In the genomic region with DNA sequence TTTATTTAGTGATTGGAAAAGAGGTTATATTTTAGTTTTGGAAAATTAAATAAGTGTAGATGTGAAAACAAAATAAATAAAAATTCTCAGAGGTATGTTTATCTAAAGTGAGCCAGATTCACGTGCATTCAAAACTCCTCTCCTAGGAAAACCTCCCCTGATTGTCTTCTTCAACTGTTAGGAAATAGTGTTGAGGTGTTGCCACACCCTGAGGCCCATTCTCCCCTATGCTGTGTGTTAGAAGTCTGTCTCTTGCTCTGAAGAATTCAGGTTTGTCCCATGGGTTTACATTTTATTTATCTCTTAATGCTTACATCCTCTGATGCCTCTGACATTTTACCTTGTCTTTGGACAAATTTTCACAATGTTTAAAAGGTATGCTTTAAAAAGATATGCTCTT, we compare ENCODE assay signal across 22 cellular contexts. TPM values are rescaled to one million over a fixed set of nuclear protein-coding genes. Genes with fewer than 3 reads are reported as not detected.
DNase-seq lines count a peak whose midpoint lies in the region; ATAC-seq, FAIRE-seq and TF ChIP-seq lines count a peak whose summit lies in the region.
"Had no signal": no experiment of that assay in that cellular context is flagged by ENCODE, and none has a peak within 500 bp of the region (broad histone marks: within the 10 kb centered on the region; RNA-seq: fewer than 3 reads in every experiment).

No MANE protein-coding gene starts in this region.

- TF ChIP-seq POLR2A in breast epithelium (IDR thresholded peaks at IDR 0.05) (no peak), endothelial cell of umbilical vein (IDR thresholded peaks at IDR 0.05; ENCODE audit: low read depth, low read length) (no peak)

- H3K4me3 ChIP-seq in breast epithelium = no peak overlapping the region
- H3K4me3 ChIP-seq in endothelial cell of umbilical vein (replicated peaks in 1 of 3; ENCODE audit: insufficient read depth in 1 of 3, low read depth in 1 of 3, low read length in 3 of 3) = no peak overlapping the region
- H3K4me3 ChIP-seq: MG63 had no signal

- H4K20me1 ChIP-seq in endothelial cell of umbilical vein (replicated peaks; ENCODE audit: control insufficient read depth, extremely low read depth, insufficient read depth, low read length) = no peaks in the 10 kb centered on the region

- no peak overlapping the region for H2AFZ ChIP-seq in endothelial cell of umbilical vein (ENCODE audit: low read depth, low read length)

- H3K79me2 ChIP-seq in endothelial cell of umbilical vein (ENCODE audit: control insufficient read depth, insufficient read depth, low read length) = peaks cover 3% of the 10 kb centered on the region

- H3K4me3 Mint-ChIP-seq in MCF 10A (ENCODE audit: unreplicated experiment) = no peak overlapping the region
- H3K4me3 Mint-ChIP-seq: CD14-positive monocyte had no signal

- ATAC-seq in HG03457 (IDR thresholded peaks at IDR 0.05; ENCODE audit: unreplicated experiment) = no peak
- ATAC-seq: SK-N-SH treated with all-trans-retinoic acid at 6 μM for 48 hours had no signal

- H3K9me3 Mint-ChIP-seq in MCF 10A (ENCODE audit: unreplicated experiment) = no peaks in the 10 kb centered on the region

- peaks cover 0 to 3% of the 10 kb centered on the region in 2 donors for H3K4me1 ChIP-seq in breast epithelium
- H3K4me1 ChIP-seq in endothelial cell of umbilical vein (ENCODE audit: control insufficient read depth, extremely low read depth, insufficient read depth, low read length) = peaks cover 69% of the 10 kb centered on the region

- H3K36me3 ChIP-seq in breast epithelium = no peaks in the 10 kb centered on the region
- H3K36me3 ChIP-seq in endothelial cell of umbilical vein (ENCODE audit: control insufficient read depth in 2 of 2, extremely low read depth in 1 of 2, insufficient read depth in 2 of 2, low read length in 2 of 2) = no peaks in the 10 kb centered on the region
- H3K36me3 ChIP-seq: MG63 had no signal

- H3K4me1 Mint-ChIP-seq in MCF 10A (ENCODE audit: insufficient read depth, unreplicated experiment) = peaks cover 50% of the 10 kb centered on the region

- TF ChIP-seq CTCF in MCF 10A (IDR thresholded peaks at IDR 0.05; ENCODE audit: unreplicated experiment) (no peak), breast epithelium (IDR thresholded peaks at IDR 0.05) (no peak), RWPE1 (conservative IDR thresholded peaks at IDR 0.05; ENCODE audit: low read depth) (no peak), endothelial cell of umbilical vein (IDR thresholded peaks at IDR 0.05; ENCODE audit: extremely low read depth in 1 of 2, insufficient read depth in 1 of 2, low read depth in 1 of 2, low read length in 2 of 2) (no peak), D721Med (IDR thresholded peaks at IDR 0.05; ENCODE audit: insufficient read depth, missing control alignments) (no peak)

- H3K9me3 ChIP-seq in breast epithelium (no peaks in the 10 kb centered on the region), endothelial cell of umbilical vein (replicated peaks; ENCODE audit: control insufficient read depth, insufficient read depth, low read length) (no peaks in the 10 kb centered on the region)
- H3K9me3 ChIP-seq: MG63 had no signal

- no peaks in the 10 kb centered on the region for H3K36me3 Mint-ChIP-seq in MCF 10A (ENCODE audit: insufficient read depth, unreplicated experiment)

- no peak overlapping the region for H3K9ac ChIP-seq in endothelial cell of umbilical vein (replicated peaks; ENCODE audit: extremely low read depth, insufficient read depth, low read length)

- no TSS peak for BruUV-seq in MCF 10A (replicated peaks; lab: Mats Ljungman, UMichigan)
- BruUV-seq in endothelial cell of umbilical vein (replicated peaks; lab: Mats Ljungman, UMichigan) = no TSS peak

- POLR2A ChIA-PET in MCF 10A (lab: Yijun Ruan, JAX) = interaction anchor here (0.9 kb wide), 1 partner anchor 101 kb away, joined by 6 read pairs; no protein-coding TSS in a partner anchor
- POLR2A ChIA-PET in RWPE1 (lab: Yijun Ruan, JAX; ENCODE audit: low non-redundant PET) = no interaction called here
- POLR2A ChIA-PET in endothelial cell of umbilical vein (lab: Charles Lee) = no interaction called here

- no peak overlapping the region for H3K27ac Mint-ChIP-seq in MCF 10A (ENCODE audit: low read depth, unreplicated experiment)

- DNase-seq in MCF 10A (ENCODE audit: unreplicated experiment) = peak; percentile 60
- no peak for DNase-seq in breast epithelium (ENCODE audit: low spot score in 2 of 2)
- DNase-seq in RWPE1 (ENCODE audit: low spot score) = peak; percentile 20
- DNase-seq in endothelial cell of umbilical vein (ENCODE audit: low read depth, low spot score) = no peak
- DNase-seq in cerebellar nuclear complex (lab: John Stamatoyannopoulos, UW) = no peak
- DNase-seq in NCI-H69 (lab: John Stamatoyannopoulos, UW) = no peak
- DNase-seq in D721Med (ENCODE audit: insufficient read length, low spot score) = no peak
- DNase-seq: 8988T, DMS 273 treated with DMSO at 0.1 percent for 48 hours, MG63, NCI-H1694 treated with DMSO at 0.1 percent for 48 hours, NCI-H2107, NCI-H345, NCI-H524 treated with DMSO at 0.1 percent for 48 hours, SHP77 had no signal

- H3K4me2 ChIP-seq in endothelial cell of umbilical vein (ENCODE audit: insufficient read depth, low read length) = no peak overlapping the region

- dilution Hi-C loops in endothelial cell of umbilical vein (cut with MboI; ENCODE audit: extremely low pct_ligation_motif_present, low sequenced_read_pairs) = no loop called here

- H3K27ac ChIP-seq in breast epithelium (no peak overlapping the region), RWPE1 (no peak overlapping the region), endothelial cell of umbilical vein (ENCODE audit: insufficient read depth, low read depth, low read length) (peak overlapping the region; percentile 64)

- H3K27me3 Mint-ChIP-seq in MCF 10A (ENCODE audit: insufficient read depth, unreplicated experiment) = no peaks in the 10 kb centered on the region

- FAIRE-seq in endothelial cell of umbilical vein (lab: Jason Lieb, UNC) (no peak), D721Med (lab: Jason Lieb, UNC) (no peak)
- FAIRE-seq: G401.6, H54, RCC 7860 had no signal

- CTCF ChIA-PET in MCF 10A (lab: Yijun Ruan, JAX) (interaction anchor here (0.6 to 1.2 kb wide), 2 partner anchors 41 to 43 kb away, joined by 3 read pairs; no protein-coding TSS in a partner anchor), RWPE1 (lab: Yijun Ruan, JAX) (no interaction called here), endothelial cell of umbilical vein (lab: Charles Lee) (no interaction called here)

- intact Hi-C loops in MCF 10A (cut with micrococcal nuclease) (no loop called here), breast epithelium (cut with DNase I; ENCODE audit: low total_unique reads) (no loop called here), endothelial cell of umbilical vein (cut with micrococcal nuclease) (no loop called here)

- H3K27me3 ChIP-seq in breast epithelium = no peaks in the 10 kb centered on the region
- no peaks in the 10 kb centered on the region for H3K27me3 ChIP-seq in endothelial cell of umbilical vein (ENCODE audit: control insufficient read depth in 2 of 2, insufficient read depth in 2 of 2, low read length in 2 of 2)
- H3K27me3 ChIP-seq: MG63 had no signal

- no peaks in the 10 kb centered on the region for H3K9me1 ChIP-seq in endothelial cell of umbilical vein (replicated peaks; ENCODE audit: control insufficient read depth, extremely low read depth, insufficient read depth, low read length)

TF ChIP-seq in endothelial cell of umbilical vein, 7 proteins besides CTCF, POLR2A, EP300 and RAD21:
- TF ChIP-seq, protein P1, sequence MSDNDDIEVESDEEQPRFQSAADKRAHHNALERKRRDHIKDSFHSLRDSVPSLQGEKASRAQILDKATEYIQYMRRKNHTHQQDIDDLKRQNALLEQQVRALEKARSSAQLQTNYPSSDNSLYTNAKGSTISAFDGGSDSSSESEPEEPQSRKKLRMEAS (IDR thresholded peaks at IDR 0.05; ENCODE audit: insufficient read depth, insufficient read length) = no peak
- TF ChIP-seq FOS (IDR thresholded peaks at IDR 0.05; ENCODE audit: borderline replicate concordance, insufficient read depth, low read length) (no peak), MYC (IDR thresholded peaks at IDR 0.05; ENCODE audit: low read depth, low read length) (no peak), JUN (IDR thresholded peaks at IDR 0.05; ENCODE audit: borderline replicate concordance, insufficient read depth, insufficient read length, low read depth) (no peak), POLR2AphosphoS5 (IDR thresholded peaks at IDR 0.05; ENCODE audit: insufficient read depth, low read depth, low read length) (no peak), EZH2 (IDR thresholded peaks at IDR 0.05; ENCODE audit: borderline replicate concordance, low read depth, low read length, severe bottlenecking) (no peak), GATA2 (IDR thresholded peaks at IDR 0.05; ENCODE audit: insufficient read depth, insufficient read length, low read depth, low read length) (no peak)

RNA-seq across cellular contexts. Expression of a gene that starts 40.3 kb away (rescaled TPM):
- total RNA-seq in MCF 10A (2022) (21.8 and 34.6 TPM in 2 replicates), breast epithelium (10 to 100 TPM; 11.8 to 42.9 (median 25.6) TPM), endothelial cell of umbilical vein (114 and 116 TPM in 2 replicates)
- 36.8 and 37.3 TPM in 2 replicates for polyA plus RNA-seq in endothelial cell of umbilical vein
- 29.1 and 31.2 TPM in 2 replicates for polyA plus RNA-seq in endothelial cell of umbilical vein (2011; cell fraction: cytosol; rRNA removed)
- polyA plus RNA-seq in endothelial cell of umbilical vein (2011; cell fraction: nucleus; rRNA removed) = 169 and 197 TPM in 2 replicates
- 50.3 and 82.0 TPM in 2 replicates for polyA plus RNA-seq in endothelial cell of umbilical vein (2012)
- 81.1 and 94.2 TPM in 2 replicates for polyA minus RNA-seq in endothelial cell of umbilical vein
- 3.1 TPM for polyA minus RNA-seq in endothelial cell of umbilical vein (2011; cell fraction: cytosol; rRNA and poly(A)+ RNA removed)
- 116 and 126 TPM in 2 replicates for polyA minus RNA-seq in endothelial cell of umbilical vein (2011; cell fraction: nucleus; rRNA and poly(A)+ RNA removed)

RNA-seq across cellular contexts. Expression of a gene that starts 54.5 kb away (rescaled TPM):
- not detected in 2 replicates for total RNA-seq in MCF 10A (2022)
- under 1 TPM in 1 of 3 donors, not detected in 2; 0.98 TPM for total RNA-seq in breast epithelium
- total RNA-seq in endothelial cell of umbilical vein = not detected in 2 replicates
- 0.07 and 0.14 TPM in 2 replicates for polyA plus RNA-seq in endothelial cell of umbilical vein
- polyA plus RNA-seq in endothelial cell of umbilical vein (2011; cell fraction: cytosol; rRNA removed) = 0.09 and 0.18 TPM in 2 replicates
- not detected in 2 replicates for polyA plus RNA-seq in endothelial cell of umbilical vein (2011; cell fraction: nucleus; rRNA removed)
- not detected in 2 replicates for polyA plus RNA-seq in endothelial cell of umbilical vein (2012)
- polyA minus RNA-seq in endothelial cell of umbilical vein = 0.28 TPM in 1 of 2 replicates, not detected in the other
- polyA minus RNA-seq in endothelial cell of umbilical vein (2011; cell fraction: cytosol; rRNA and poly(A)+ RNA removed) = not detected
- polyA minus RNA-seq in endothelial cell of umbilical vein (2011; cell fraction: nucleus; rRNA and poly(A)+ RNA removed) = not detected in 2 replicates
- polyA plus RNA-seq: AG04450 had no signal

Comparison
In these comparisons a context has a peak if more than half of its experiments do, and no peak if none do; other contexts are left out.
1. DNase-seq: peak in MCF 10A (single experiment) and RWPE1 (single experiment); none in breast epithelium (0 of 2), endothelial cell of umbilical vein (single experiment), cerebellar nuclear complex (0 of 2), NCI-H69 (single experiment) and D721Med (single experiment).